In genomic region chr22:27454807-27455450, GRCh38 we compare ENCODE assay signal across 1 cellular context.
A peak's percentile ranks its signal among the peaks of the same experiment; 100 is the strongest.
TF ChIP-seq lines count a peak whose summit lies in the region.

No MANE protein-coding gene starts in this region.

TF ChIP-seq in WTC11, 78 proteins besides CTCF, POLR2A, EP300 and RAD21 (continued from another document and continues in another):
- no peak for TF ChIP-seq ZNF281 (CRISPR knock-in tag; IDR thresholded peaks at IDR 0.05)
- no peak for TF ChIP-seq ATF3 (CRISPR knock-in tag; conservative IDR thresholded peaks at IDR 0.05)
- no peak for TF ChIP-seq NFYB (CRISPR knock-in tag; conservative IDR thresholded peaks at IDR 0.05; ENCODE audit: low read depth)
- no peak for TF ChIP-seq ZBTB21 (CRISPR knock-in tag; IDR thresholded peaks at IDR 0.05; ENCODE audit: borderline replicate concordance)
- TF ChIP-seq, protein P1, sequence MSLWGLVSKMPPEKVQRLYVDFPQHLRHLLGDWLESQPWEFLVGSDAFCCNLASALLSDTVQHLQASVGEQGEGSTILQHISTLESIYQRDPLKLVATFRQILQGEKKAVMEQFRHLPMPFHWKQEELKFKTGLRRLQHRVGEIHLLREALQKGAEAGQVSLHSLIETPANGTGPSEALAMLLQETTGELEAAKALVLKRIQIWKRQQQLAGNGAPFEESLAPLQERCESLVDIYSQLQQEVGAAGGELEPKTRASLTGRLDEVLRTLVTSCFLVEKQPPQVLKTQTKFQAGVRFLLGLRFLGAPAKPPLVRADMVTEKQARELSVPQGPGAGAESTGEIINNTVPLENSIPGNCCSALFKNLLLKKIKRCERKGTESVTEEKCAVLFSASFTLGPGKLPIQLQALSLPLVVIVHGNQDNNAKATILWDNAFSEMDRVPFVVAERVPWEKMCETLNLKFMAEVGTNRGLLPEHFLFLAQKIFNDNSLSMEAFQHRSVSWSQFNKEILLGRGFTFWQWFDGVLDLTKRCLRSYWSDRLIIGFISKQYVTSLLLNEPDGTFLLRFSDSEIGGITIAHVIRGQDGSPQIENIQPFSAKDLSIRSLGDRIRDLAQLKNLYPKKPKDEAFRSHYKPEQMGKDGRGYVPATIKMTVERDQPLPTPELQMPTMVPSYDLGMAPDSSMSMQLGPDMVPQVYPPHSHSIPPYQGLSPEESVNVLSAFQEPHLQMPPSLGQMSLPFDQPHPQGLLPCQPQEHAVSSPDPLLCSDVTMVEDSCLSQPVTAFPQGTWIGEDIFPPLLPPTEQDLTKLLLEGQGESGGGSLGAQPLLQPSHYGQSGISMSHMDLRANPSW (CRISPR knock-in tag; conservative IDR thresholded peaks at IDR 0.05; ENCODE audit: low read depth), result no peak
- no peak for TF ChIP-seq ESRRA (CRISPR knock-in tag; IDR thresholded peaks at IDR 0.05; ENCODE audit: borderline replicate concordance)
- peak; percentile 49; the same call in 1 of the 2 replicates for TF ChIP-seq JUN (CRISPR knock-in tag; IDR thresholded peaks at IDR 0.05)
- TF ChIP-seq, protein P2, sequence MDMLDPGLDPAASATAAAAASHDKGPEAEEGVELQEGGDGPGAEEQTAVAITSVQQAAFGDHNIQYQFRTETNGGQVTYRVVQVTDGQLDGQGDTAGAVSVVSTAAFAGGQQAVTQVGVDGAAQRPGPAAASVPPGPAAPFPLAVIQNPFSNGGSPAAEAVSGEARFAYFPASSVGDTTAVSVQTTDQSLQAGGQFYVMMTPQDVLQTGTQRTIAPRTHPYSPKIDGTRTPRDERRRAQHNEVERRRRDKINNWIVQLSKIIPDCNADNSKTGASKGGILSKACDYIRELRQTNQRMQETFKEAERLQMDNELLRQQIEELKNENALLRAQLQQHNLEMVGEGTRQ (CRISPR knock-in tag; IDR thresholded peaks at IDR 0.05), result no peak
- TF ChIP-seq TP53 (CRISPR knock-in tag; IDR thresholded peaks at IDR 0.05), result no peak
- TF ChIP-seq TEAD4 (CRISPR knock-in tag; IDR thresholded peaks at IDR 0.05), result no peak
- TF ChIP-seq HMGA2 (CRISPR knock-in tag; IDR thresholded peaks at IDR 0.05), result no peak
- TF ChIP-seq AFF4 (CRISPR knock-in tag; IDR thresholded peaks at IDR 0.05; ENCODE audit: borderline replicate concordance), result no peak
- TF ChIP-seq, protein P3, sequence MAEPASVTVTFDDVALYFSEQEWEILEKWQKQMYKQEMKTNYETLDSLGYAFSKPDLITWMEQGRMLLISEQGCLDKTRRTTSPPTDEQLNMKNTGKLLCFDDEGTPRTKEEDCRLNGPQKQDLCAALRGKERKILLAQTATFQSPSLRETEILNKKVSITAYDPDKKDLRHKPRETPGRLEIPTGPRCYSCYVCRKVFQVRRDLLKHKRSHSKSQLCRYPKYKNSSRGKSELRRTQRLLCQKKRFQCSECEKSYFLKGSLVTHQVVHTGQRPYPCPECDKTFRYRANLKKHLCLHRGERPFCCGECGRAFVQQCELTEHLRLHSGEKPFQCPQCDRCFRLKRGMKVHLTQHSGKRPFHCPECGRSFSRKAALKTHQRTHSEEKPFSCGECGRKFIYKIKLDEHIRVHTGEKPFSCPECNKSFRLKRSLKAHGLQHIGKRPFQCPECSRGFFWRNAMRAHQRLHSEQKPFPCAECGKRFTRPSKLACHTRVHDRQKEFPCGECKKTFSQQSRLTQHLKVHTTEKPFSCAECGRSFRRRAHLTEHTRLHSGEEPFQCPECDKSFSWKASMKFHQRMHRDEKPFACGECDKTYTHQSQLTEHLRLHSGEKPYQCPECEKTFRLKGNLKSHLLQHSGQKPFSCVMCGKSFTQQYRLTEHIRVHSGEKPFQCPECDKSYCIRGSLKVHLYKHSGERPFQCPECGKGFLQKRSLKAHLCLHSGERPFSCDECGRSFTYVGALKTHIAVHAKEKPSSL (CRISPR knock-in tag; conservative IDR thresholded peaks at IDR 0.05), result no peak
- TF ChIP-seq, protein P4, sequence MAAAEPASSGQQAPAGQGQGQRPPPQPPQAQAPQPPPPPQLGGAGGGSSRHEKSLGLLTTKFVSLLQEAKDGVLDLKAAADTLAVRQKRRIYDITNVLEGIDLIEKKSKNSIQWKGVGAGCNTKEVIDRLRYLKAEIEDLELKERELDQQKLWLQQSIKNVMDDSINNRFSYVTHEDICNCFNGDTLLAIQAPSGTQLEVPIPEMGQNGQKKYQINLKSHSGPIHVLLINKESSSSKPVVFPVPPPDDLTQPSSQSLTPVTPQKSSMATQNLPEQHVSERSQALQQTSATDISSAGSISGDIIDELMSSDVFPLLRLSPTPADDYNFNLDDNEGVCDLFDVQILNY (CRISPR knock-in tag; IDR thresholded peaks at IDR 0.05), result no peak
- 0 out of 2 replicates have a peak, but pooled peaks have one; percentile 57 for TF ChIP-seq SMAD3 (CRISPR knock-in tag; IDR thresholded peaks at IDR 0.05; ENCODE audit: borderline replicate concordance)
- TF ChIP-seq SOX15 (CRISPR knock-in tag; IDR thresholded peaks at IDR 0.05), result no peak
- TF ChIP-seq GRHL2 (CRISPR knock-in tag; IDR thresholded peaks at IDR 0.05; ENCODE audit: insufficient replicate concordance, severe bottlenecking), result no peak
- TF ChIP-seq EMX1 (CRISPR knock-in tag; IDR thresholded peaks at IDR 0.05), result no peak
- TF ChIP-seq GTF2I (CRISPR knock-in tag; conservative IDR thresholded peaks at IDR 0.05), result no peak
- no peak for TF ChIP-seq ZNF671 (CRISPR knock-in tag; IDR thresholded peaks at IDR 0.05)
- no peak for TF ChIP-seq PREB (CRISPR knock-in tag; IDR thresholded peaks at IDR 0.05; ENCODE audit: borderline replicate concordance)
- no peak for TF ChIP-seq NR1H2 (CRISPR knock-in tag; IDR thresholded peaks at IDR 0.05)
- TF ChIP-seq, protein P5, sequence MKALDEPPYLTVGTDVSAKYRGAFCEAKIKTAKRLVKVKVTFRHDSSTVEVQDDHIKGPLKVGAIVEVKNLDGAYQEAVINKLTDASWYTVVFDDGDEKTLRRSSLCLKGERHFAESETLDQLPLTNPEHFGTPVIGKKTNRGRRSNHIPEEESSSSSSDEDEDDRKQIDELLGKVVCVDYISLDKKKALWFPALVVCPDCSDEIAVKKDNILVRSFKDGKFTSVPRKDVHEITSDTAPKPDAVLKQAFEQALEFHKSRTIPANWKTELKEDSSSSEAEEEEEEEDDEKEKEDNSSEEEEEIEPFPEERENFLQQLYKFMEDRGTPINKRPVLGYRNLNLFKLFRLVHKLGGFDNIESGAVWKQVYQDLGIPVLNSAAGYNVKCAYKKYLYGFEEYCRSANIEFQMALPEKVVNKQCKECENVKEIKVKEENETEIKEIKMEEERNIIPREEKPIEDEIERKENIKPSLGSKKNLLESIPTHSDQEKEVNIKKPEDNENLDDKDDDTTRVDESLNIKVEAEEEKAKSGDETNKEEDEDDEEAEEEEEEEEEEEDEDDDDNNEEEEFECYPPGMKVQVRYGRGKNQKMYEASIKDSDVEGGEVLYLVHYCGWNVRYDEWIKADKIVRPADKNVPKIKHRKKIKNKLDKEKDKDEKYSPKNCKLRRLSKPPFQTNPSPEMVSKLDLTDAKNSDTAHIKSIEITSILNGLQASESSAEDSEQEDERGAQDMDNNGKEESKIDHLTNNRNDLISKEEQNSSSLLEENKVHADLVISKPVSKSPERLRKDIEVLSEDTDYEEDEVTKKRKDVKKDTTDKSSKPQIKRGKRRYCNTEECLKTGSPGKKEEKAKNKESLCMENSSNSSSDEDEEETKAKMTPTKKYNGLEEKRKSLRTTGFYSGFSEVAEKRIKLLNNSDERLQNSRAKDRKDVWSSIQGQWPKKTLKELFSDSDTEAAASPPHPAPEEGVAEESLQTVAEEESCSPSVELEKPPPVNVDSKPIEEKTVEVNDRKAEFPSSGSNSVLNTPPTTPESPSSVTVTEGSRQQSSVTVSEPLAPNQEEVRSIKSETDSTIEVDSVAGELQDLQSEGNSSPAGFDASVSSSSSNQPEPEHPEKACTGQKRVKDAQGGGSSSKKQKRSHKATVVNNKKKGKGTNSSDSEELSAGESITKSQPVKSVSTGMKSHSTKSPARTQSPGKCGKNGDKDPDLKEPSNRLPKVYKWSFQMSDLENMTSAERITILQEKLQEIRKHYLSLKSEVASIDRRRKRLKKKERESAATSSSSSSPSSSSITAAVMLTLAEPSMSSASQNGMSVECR (CRISPR knock-in tag; IDR thresholded peaks at IDR 0.05; ENCODE audit: borderline replicate concordance), result peak; percentile 42; the same call in 1 of the 2 replicates
- TF ChIP-seq, protein P6, sequence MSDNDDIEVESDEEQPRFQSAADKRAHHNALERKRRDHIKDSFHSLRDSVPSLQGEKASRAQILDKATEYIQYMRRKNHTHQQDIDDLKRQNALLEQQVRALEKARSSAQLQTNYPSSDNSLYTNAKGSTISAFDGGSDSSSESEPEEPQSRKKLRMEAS (CRISPR knock-in tag; IDR thresholded peaks at IDR 0.05), result no peak; the same call in 1 of the 2 replicates
- no peak for TF ChIP-seq FOXJ3 (CRISPR knock-in tag; IDR thresholded peaks at IDR 0.05; ENCODE audit: borderline replicate concordance)
- no peak for TF ChIP-seq MYBL2 (CRISPR knock-in tag; IDR thresholded peaks at IDR 0.05)
- TF ChIP-seq ZNF416 (CRISPR knock-in tag; IDR thresholded peaks at IDR 0.05), result no peak
- TF ChIP-seq SP1 (CRISPR knock-in tag; conservative IDR thresholded peaks at IDR 0.05), result no peak
- TF ChIP-seq FOXK1 (CRISPR knock-in tag; IDR thresholded peaks at IDR 0.05), result peak; percentile 60; the same call in 1 of the 2 replicates
- no peak for TF ChIP-seq ATF6 (CRISPR knock-in tag; IDR thresholded peaks at IDR 0.05)
- TF ChIP-seq JAZF1 (CRISPR knock-in tag; IDR thresholded peaks at IDR 0.05), result no peak
- no peak for TF ChIP-seq CBFB (CRISPR knock-in tag; IDR thresholded peaks at IDR 0.05; ENCODE audit: low read depth)
- TF ChIP-seq MXD4 (CRISPR knock-in tag; IDR thresholded peaks at IDR 0.05; ENCODE audit: borderline replicate concordance), result no peak
- no peak for TF ChIP-seq NFATC4 (CRISPR knock-in tag; IDR thresholded peaks at IDR 0.05)
- no peak for TF ChIP-seq ZNF396 (CRISPR knock-in tag; IDR thresholded peaks at IDR 0.05; ENCODE audit: borderline replicate concordance)
